ENCODE assay signal across 22 cellular contexts in genomic region chr22:30883586-30884145, GRCh38.
"Had no signal": no experiment of that assay in that cellular context is flagged by ENCODE, and none has a peak within 500 bp of the region (broad histone marks: within the 10 kb centered on the region; RNA-seq: fewer than 3 reads in every experiment).

No MANE protein-coding gene starts in this region.

- H3K9ac ChIP-seq: parathyroid adenoma had no signal

- H3K9me3 ChIP-seq: left lung, mucosa of descending colon, psoas muscle had no signal

- FAIRE-seq: endothelial cell of umbilical vein, islet of Langerhans, urothelium cell line had no signal

- H2AFZ ChIP-seq: parathyroid adenoma had no signal

- H3K79me2 ChIP-seq: parathyroid adenoma had no signal

- H3K27me3 Mint-ChIP-seq: naive thymus-derived CD8-positive, alpha-beta T cell had no signal

- H3K4me3 Mint-ChIP-seq: endodermal cell; naive thymus-derived CD8-positive, alpha-beta T cell; neural crest cell had no signal

- H3K27ac Mint-ChIP-seq: endodermal cell had no signal

- H3K4me1 Mint-ChIP-seq: neural crest cell had no signal

- ATAC-seq: foreskin keratinocyte; left lung; mucosa of descending colon; naive thymus-derived CD8-positive, alpha-beta T cell; psoas muscle had no signal

- H3K9me3 Mint-ChIP-seq: endodermal cell; naive thymus-derived CD8-positive, alpha-beta T cell; neural crest cell had no signal

- H3K4me2 ChIP-seq: smooth muscle cell had no signal

- H3K27ac ChIP-seq: coronary artery, foreskin keratinocyte, left lung, parathyroid adenoma, psoas muscle had no signal

- DNase-seq: central memory CD4-positive, alpha-beta T cell; effector CD4-positive, alpha-beta T cell; endodermal cell; foreskin keratinocyte; hypothalamus; mammary epithelial cell; nucleus accumbens; psoas muscle; retina; stimulated activated CD4-positive, alpha-beta T cell treated with anti-CD3 and anti-CD28 coated beads, Interleukin-2, amount 100 ng/mL, for 48 hours; stimulated activated naive CD4-positive, alpha-beta T cell treated with Interleukin-2 at 50 U/mL for 16 hours; trophoblast cell had no signal

- H3K4me3 ChIP-seq: coronary artery, left lung, mucosa of descending colon, psoas muscle, smooth muscle cell had no signal

- H3K27me3 ChIP-seq: foreskin keratinocyte, left lung had no signal

- H3K4me1 ChIP-seq: foreskin keratinocyte, left lung, psoas muscle had no signal
